ENCODE assay signal across 12 cellular contexts in genomic region chr15:64455951-64456350, GRCh38. TPM values are rescaled to one million over a fixed set of nuclear protein-coding genes. Genes with fewer than 3 reads are reported as not detected.
DNase-seq lines count a peak whose midpoint lies in the region; FAIRE-seq and TF ChIP-seq lines count a peak whose summit lies in the region.
"Had no signal": no experiment of that assay in that cellular context is flagged by ENCODE, and none has a peak within 500 bp of the region (broad histone marks: within the 10 kb centered on the region; RNA-seq: fewer than 3 reads in every experiment).

No MANE protein-coding gene starts in this region.

- no peaks in the 10 kb centered on the region for H3K9me3 ChIP-seq in spleen
- H3K9me3 ChIP-seq: suprapubic skin had no signal

- intact Hi-C loops in spleen (cut with DNase I; ENCODE audit: low total_unique reads): no loop called here

- peak overlapping the region in 6 of 8 donors; percentile 27 to 64 (median 52) for H3K27ac ChIP-seq in spleen
- H3K27ac ChIP-seq: 22Rv1, suprapubic skin had no signal

- no peak overlapping the region for H3K4me3 ChIP-seq in fibroblast of villous mesenchyme (ENCODE audit: low read depth, low read length)
- peak overlapping the region in 1 of 8 donors; percentile 15 for H3K4me3 ChIP-seq in spleen
- H3K4me3 ChIP-seq: suprapubic skin had no signal

- peaks cover 0 to 35% (median 0%) of the 10 kb centered on the region in 6 donors for H3K36me3 ChIP-seq in spleen

- TF ChIP-seq CTCF in fibroblast of villous mesenchyme (IDR thresholded peaks at IDR 0.05; ENCODE audit: insufficient read depth, low read depth, low read length) (no peak), spleen (IDR thresholded peaks at IDR 0.05 in 8 of 11, conservative IDR thresholded peaks at IDR 0.05 in 3 of 11) (no peak)

- no peak for TF ChIP-seq POLR2A in spleen (IDR thresholded peaks at IDR 0.05)

- DNase-seq in NCI-H146 (lab: John Stamatoyannopoulos, UW) (peak; percentile 18), NCI-H146 treated with DMSO at 0.1 percent for 48 hours (lab: John Stamatoyannopoulos, UW; ENCODE audit: unreplicated experiment) (no peak), RPMI8226 (peak; percentile 75), fibroblast of villous mesenchyme (ENCODE audit: low read depth) (peak; percentile 53), spleen (no peak), RCC 7860 (ENCODE audit: low spot score) (no peak), dedifferentiated amniotic fluid mesenchymal stem cell (ENCODE audit: extremely low spot score) (no peak)
- no peak for DNase-seq in activated effector memory CD4-positive, alpha-beta T cell treated with anti-CD3 and anti-CD28 coated beads, Interleukin-2, amount 50 U/mL, for 16 hours
- DNase-seq: left cardiac atrium, NCI-H1694 treated with DMSO at 0.1 percent for 48 hours had no signal

- H3K27me3 ChIP-seq in spleen (replicated peaks in 1 of 7): no peaks in the 10 kb centered on the region
- H3K27me3 ChIP-seq: suprapubic skin had no signal

- WGBS in spleen, 5 donors: 24 to 35% (median 33%) methylated on average over 3 of the region's 3 CpGs

- peaks cover 6 to 64% (median 41%) of the 10 kb centered on the region in 6 donors for H3K4me1 ChIP-seq in spleen

- FAIRE-seq in RCC 7860 (lab: Jason Lieb, UNC): no peak

RNA-seq across cellular contexts. Expression of gene ZNF609, which starts 4.4 kb away (rescaled TPM):
- total RNA-seq in fibroblast of villous mesenchyme (20.6 and 22.5 TPM in 2 replicates), spleen (10 to 100 TPM; 35.8 to 55.7 (median 43.9) TPM)
- polyA plus RNA-seq in spleen: 1 to 10 TPM; 2.4 to 6.9 (median 2.9) TPM

Comparison
In these comparisons a context has a peak if more than half of its experiments do, and no peak if none do; other contexts are left out.
1. DNase-seq: peak in NCI-H146 (single experiment), RPMI8226 (single experiment) and fibroblast of villous mesenchyme (single experiment); none in NCI-H146 treated with DMSO at 0.1 percent for 48 hours (single experiment), spleen (single experiment), RCC 7860 (single experiment), dedifferentiated amniotic fluid mesenchymal stem cell (single experiment) and activated effector memory CD4-positive, alpha-beta T cell treated with anti-CD3 and anti-CD28 coated beads, Interleukin-2, amount 50 U/mL, for 16 hours (single experiment).